1 cellular context compared by ENCODE assay signal in the genomic region with DNA sequence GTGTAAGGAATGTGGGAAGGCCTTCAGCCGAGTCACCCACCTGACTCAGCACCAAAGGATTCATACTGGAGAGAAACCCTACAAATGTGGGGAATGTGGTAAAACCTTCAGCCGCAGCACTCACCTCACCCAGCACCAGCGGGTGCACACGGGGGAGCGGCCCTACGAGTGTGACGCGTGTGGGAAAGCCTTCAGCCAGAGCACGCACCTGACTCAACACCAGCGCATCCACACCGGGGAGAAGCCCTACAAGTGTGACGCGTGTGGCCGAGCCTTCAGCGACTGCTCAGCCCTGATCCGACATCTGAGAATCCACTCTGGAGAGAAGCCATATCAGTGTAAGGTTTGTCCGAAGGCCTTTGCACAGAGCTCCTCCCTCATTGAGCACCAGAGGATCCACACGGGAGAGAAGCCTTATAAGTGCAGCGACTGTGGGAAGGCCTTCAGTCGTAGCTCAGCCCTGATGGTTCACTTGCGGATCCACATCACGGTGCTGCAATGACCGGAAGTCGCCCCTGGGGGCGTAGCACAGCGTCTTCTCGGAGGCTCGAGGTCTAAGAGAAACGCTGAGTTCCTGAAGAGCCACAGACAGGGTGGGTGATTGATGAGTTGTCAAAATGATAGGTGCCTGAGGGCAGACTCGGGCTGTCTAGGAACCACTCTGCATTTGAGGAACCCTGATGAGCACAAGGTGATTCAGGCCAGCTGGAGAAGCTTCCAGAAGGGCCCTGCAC.
TF ChIP-seq lines count a peak whose summit lies in the region.

No MANE protein-coding gene starts in this region.

TF ChIP-seq in H1, 55 proteins besides CTCF, POLR2A, EP300 and RAD21:
- TF ChIP-seq KDM1A (IDR thresholded peaks at IDR 0.05; ENCODE audit: borderline replicate concordance, low read length) (no peak), GABPA (IDR thresholded peaks at IDR 0.05; ENCODE audit: borderline replicate concordance, insufficient read depth, low read length) (no peak), GTF2F1 (IDR thresholded peaks at IDR 0.05; ENCODE audit: borderline replicate concordance, low read depth, low read length) (no peak), CREB1 (IDR thresholded peaks at IDR 0.05) (no peak), EGR1 (IDR thresholded peaks at IDR 0.05; ENCODE audit: borderline replicate concordance, low read depth, low read length) (no peak), BRCA1 (IDR thresholded peaks at IDR 0.05; ENCODE audit: low read depth, low read length) (no peak), RBBP5 (IDR thresholded peaks at IDR 0.05; ENCODE audit: borderline replicate concordance, low read depth, low read length) (no peak), YY1 (IDR thresholded peaks at IDR 0.05; ENCODE audit: low read depth, low read length) (no peak), TAF7 (optimal IDR thresholded peaks at IDR 0.05; ENCODE audit: borderline replicate concordance, low read depth, low read length) (no peak), MAFK (IDR thresholded peaks at IDR 0.05; ENCODE audit: low read depth, low read length) (no peak), POLR2AphosphoS5 (IDR thresholded peaks at IDR 0.05; ENCODE audit: low read depth, low read length) (no peak), JUN (IDR thresholded peaks at IDR 0.05; ENCODE audit: low read depth, low read length) (no peak), SRF (IDR thresholded peaks at IDR 0.05; ENCODE audit: low read depth, low read length) (no peak), KDM5A (IDR thresholded peaks at IDR 0.05; ENCODE audit: low read length) (no peak), KDM4A (IDR thresholded peaks at IDR 0.05; ENCODE audit: low read depth, low read length, severe bottlenecking) (no peak), SAP30 (IDR thresholded peaks at IDR 0.05; ENCODE audit: insufficient read depth, insufficient replicate concordance, low read length) (no peak), SIX5 (IDR thresholded peaks at IDR 0.05; ENCODE audit: low read depth, low read length) (no peak), ZNF274 (IDR thresholded peaks at IDR 0.05; ENCODE audit: borderline replicate concordance, extremely low read depth, low read length) (no peak)
- TF ChIP-seq, protein P1, sequence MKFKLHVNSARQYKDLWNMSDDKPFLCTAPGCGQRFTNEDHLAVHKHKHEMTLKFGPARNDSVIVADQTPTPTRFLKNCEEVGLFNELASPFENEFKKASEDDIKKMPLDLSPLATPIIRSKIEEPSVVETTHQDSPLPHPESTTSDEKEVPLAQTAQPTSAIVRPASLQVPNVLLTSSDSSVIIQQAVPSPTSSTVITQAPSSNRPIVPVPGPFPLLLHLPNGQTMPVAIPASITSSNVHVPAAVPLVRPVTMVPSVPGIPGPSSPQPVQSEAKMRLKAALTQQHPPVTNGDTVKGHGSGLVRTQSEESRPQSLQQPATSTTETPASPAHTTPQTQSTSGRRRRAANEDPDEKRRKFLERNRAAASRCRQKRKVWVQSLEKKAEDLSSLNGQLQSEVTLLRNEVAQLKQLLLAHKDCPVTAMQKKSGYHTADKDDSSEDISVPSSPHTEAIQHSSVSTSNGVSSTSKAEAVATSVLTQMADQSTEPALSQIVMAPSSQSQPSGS (IDR thresholded peaks at IDR 0.05; ENCODE audit: low read length), result no peak
- TF ChIP-seq, protein P2, sequence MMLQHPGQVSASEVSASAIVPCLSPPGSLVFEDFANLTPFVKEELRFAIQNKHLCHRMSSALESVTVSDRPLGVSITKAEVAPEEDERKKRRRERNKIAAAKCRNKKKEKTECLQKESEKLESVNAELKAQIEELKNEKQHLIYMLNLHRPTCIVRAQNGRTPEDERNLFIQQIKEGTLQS (IDR thresholded peaks at IDR 0.05; ENCODE audit: insufficient read depth, low read depth, low read length), result no peak
TF ChIP-seq in H1: peak in this region for 0.
